ENCODE assay signal across 18 cellular contexts in genomic region chr22:35489225-35489624, GRCh38. TPM values are rescaled to one million over a fixed set of nuclear protein-coding genes. Genes with fewer than 3 reads are reported as not detected.
DNase-seq lines count a peak whose midpoint lies in the region; ATAC-seq and TF ChIP-seq lines count a peak whose summit lies in the region.
"Had no signal": no experiment of that assay in that cellular context is flagged by ENCODE, and none has a peak within 500 bp of the region (broad histone marks: within the 10 kb centered on the region; RNA-seq: fewer than 3 reads in every experiment).

No MANE protein-coding gene starts in this region.

- H3K27me3 ChIP-seq in breast epithelium (no peaks in the 10 kb centered on the region), upper lobe of right lung (peaks cover 3% of the 10 kb centered on the region)
- H3K27me3 ChIP-seq: adrenal gland, gastroesophageal sphincter, right lobe of liver, thyroid gland had no signal

- H3K9me3 Mint-ChIP-seq in MCF 10A (ENCODE audit: unreplicated experiment) = no peaks in the 10 kb centered on the region
- H3K9me3 Mint-ChIP-seq: CD8-positive, alpha-beta memory T cell; neural crest cell had no signal

- intact Hi-C loops in MCF 10A (cut with micrococcal nuclease) (no loop called here), breast epithelium (cut with DNase I; ENCODE audit: low total_unique reads) (no loop called here), upper lobe of right lung (cut with DNase I) (no loop called here)

- BruUV-seq in MCF 10A (replicated peaks; lab: Mats Ljungman, UMichigan) = no TSS peak

- no peak overlapping the region for H3K27ac ChIP-seq in breast epithelium
- H3K27ac ChIP-seq in upper lobe of right lung = no peak overlapping the region
- H3K27ac ChIP-seq: adrenal gland, gastroesophageal sphincter, right lobe of liver, thyroid gland had no signal

- peaks cover 6% of the 10 kb centered on the region for H3K4me1 Mint-ChIP-seq in MCF 10A (ENCODE audit: insufficient read depth, unreplicated experiment)
- H3K4me1 Mint-ChIP-seq: CD8-positive, alpha-beta memory T cell; neural crest cell had no signal

- H3K9me3 ChIP-seq in breast epithelium (no peaks in the 10 kb centered on the region), upper lobe of right lung (no peaks in the 10 kb centered on the region)
- H3K9me3 ChIP-seq: adrenal gland, gastroesophageal sphincter, right lobe of liver, thyroid gland had no signal

- no peak overlapping the region for H3K4me3 ChIP-seq in breast epithelium
- H3K4me3 ChIP-seq in upper lobe of right lung = no peak overlapping the region
- H3K4me3 ChIP-seq: adrenal gland, gastroesophageal sphincter, right lobe of liver, thyroid gland had no signal

- TF ChIP-seq POLR2A in breast epithelium (IDR thresholded peaks at IDR 0.05) = no peak

- ATAC-seq in SK-N-SH treated with all-trans-retinoic acid at 6 μM for 48 hours (peak; percentile 49), upper lobe of right lung (peak; percentile 7), HG02642 (IDR thresholded peaks at IDR 0.05; ENCODE audit: poor library complexity, unreplicated experiment) (no peak)
- ATAC-seq: gastroesophageal sphincter, right lobe of liver had no signal

- no peaks in the 10 kb centered on the region for H3K36me3 Mint-ChIP-seq in MCF 10A (ENCODE audit: insufficient read depth, unreplicated experiment)
- H3K36me3 Mint-ChIP-seq: CD8-positive, alpha-beta memory T cell had no signal

- no peak for TF ChIP-seq CTCF in MCF 10A (IDR thresholded peaks at IDR 0.05; ENCODE audit: unreplicated experiment)
- TF ChIP-seq CTCF in breast epithelium (IDR thresholded peaks at IDR 0.05) = no peak
- TF ChIP-seq CTCF in upper lobe of right lung (IDR thresholded peaks at IDR 0.05) = no peak

- CTCF ChIA-PET in MCF 10A (lab: Yijun Ruan, JAX) = interaction anchor here (0.7 kb wide), 1 partner anchor 118 kb away, joined by 3 read pairs; no protein-coding TSS in a partner anchor

- H3K4me1 ChIP-seq in breast epithelium (no peaks in the 10 kb centered on the region), upper lobe of right lung (no peaks in the 10 kb centered on the region)
- H3K4me1 ChIP-seq: adrenal gland, gastroesophageal sphincter, right lobe of liver had no signal

- H3K4me3 Mint-ChIP-seq in MCF 10A (ENCODE audit: unreplicated experiment) = no peak overlapping the region
- H3K4me3 Mint-ChIP-seq: CD8-positive, alpha-beta memory T cell; neural crest cell had no signal

- H3K27me3 Mint-ChIP-seq in MCF 10A (ENCODE audit: insufficient read depth, unreplicated experiment) = peaks cover 14% of the 10 kb centered on the region

- DNase-seq in MCF 10A (ENCODE audit: unreplicated experiment) (peak; percentile 62), breast epithelium (ENCODE audit: low spot score in 2 of 2) (no peak), NCI-H226 (peak; percentile 51), upper lobe of right lung (no peak)
- no peak for DNase-seq in activated CD4-positive, alpha-beta T cell treated with anti-CD3 and anti-CD28 coated beads, Interleukin-2, amount 50 U/mL, for 1 hour
- DNase-seq in activated CD8-positive, alpha-beta memory T cell treated with anti-CD3 and anti-CD28 coated beads for 24 hours = no peak
- DNase-seq: CD8-positive, alpha-beta memory T cell; mesendoderm; NK-92 treated with Interleukin-12 subunit alpha and Interleukin-12 subunit beta, amount 100 ng/mL, for 24 hours; right lobe of liver; SIG-M5; stimulated activated CD4-positive, alpha-beta T cell treated with anti-CD3 and anti-CD28 coated beads, Interleukin-2, amount 100 ng/mL, for 48 hours; thyroid gland had no signal

- H3K36me3 ChIP-seq in breast epithelium = no peaks in the 10 kb centered on the region
- H3K36me3 ChIP-seq in upper lobe of right lung = no peaks in the 10 kb centered on the region
- H3K36me3 ChIP-seq: adrenal gland, gastroesophageal sphincter, right lobe of liver, thyroid gland had no signal

- POLR2A ChIA-PET in MCF 10A (lab: Yijun Ruan, JAX) = interaction anchor here (0.7 to 1.4 kb wide), 2 partner anchors 8 to 17 kb away, joined by 3 read pairs; no protein-coding TSS in a partner anchor

- no peak overlapping the region for H3K27ac Mint-ChIP-seq in MCF 10A (ENCODE audit: low read depth, unreplicated experiment)
- H3K27ac Mint-ChIP-seq: CD8-positive, alpha-beta memory T cell had no signal

TF ChIP-seq in SK-N-SH treated with all-trans-retinoic acid at 6 μM for 48 hours, 23 proteins besides CTCF, POLR2A, EP300 and RAD21:
- TF ChIP-seq ZC3H10 (CRISPR knock-in tag; IDR thresholded peaks at IDR 0.05) (no peak), PATZ1 (CRISPR knock-in tag; IDR thresholded peaks at IDR 0.05; ENCODE audit: borderline replicate concordance) (no peak), ZNF8 (CRISPR knock-in tag; IDR thresholded peaks at IDR 0.05) (no peak), RARB (CRISPR knock-in tag; IDR thresholded peaks at IDR 0.05) (no peak), CREB5 (CRISPR knock-in tag; IDR thresholded peaks at IDR 0.05; ENCODE audit: low read depth) (no peak), GLIS3 (CRISPR knock-in tag; IDR thresholded peaks at IDR 0.05) (no peak), ZNF70 (CRISPR knock-in tag; IDR thresholded peaks at IDR 0.05) (no peak), TSHZ2 (CRISPR knock-in tag; IDR thresholded peaks at IDR 0.05) (no peak), SNAI2 (CRISPR knock-in tag; IDR thresholded peaks at IDR 0.05) (no peak), ZFP3 (CRISPR knock-in tag; IDR thresholded peaks at IDR 0.05) (no peak)
TF ChIP-seq in SK-N-SH treated with all-trans-retinoic acid at 6 μM for 48 hours: peak in this region for 0.

RNA-seq across cellular contexts. Expression of gene RASD2, which starts 51.4 kb away (rescaled TPM):
- total RNA-seq in MCF 10A (2022) (not detected in 2 replicates), breast epithelium (1 to 10 TPM in 1 of 3 donors, under 1 TPM in 2; 0.16 to 1.3 (median 0.88) TPM), upper lobe of right lung (4.1 TPM)
- total RNA-seq: neural crest cell had no signal

Comparison
In these comparisons a context has a peak if more than half of its experiments do, and no peak if none do; other contexts are left out.
1. DNase-seq: peak in MCF 10A (single experiment) and NCI-H226 (single experiment); none in breast epithelium (0 of 2), upper lobe of right lung (single experiment), activated CD4-positive, alpha-beta T cell treated with anti-CD3 and anti-CD28 coated beads, Interleukin-2, amount 50 U/mL, for 1 hour (single experiment) and activated CD8-positive, alpha-beta memory T cell treated with anti-CD3 and anti-CD28 coated beads for 24 hours (single experiment).